Comparison of ENCODE assay signal across 2 cellular contexts in the genomic region with DNA sequence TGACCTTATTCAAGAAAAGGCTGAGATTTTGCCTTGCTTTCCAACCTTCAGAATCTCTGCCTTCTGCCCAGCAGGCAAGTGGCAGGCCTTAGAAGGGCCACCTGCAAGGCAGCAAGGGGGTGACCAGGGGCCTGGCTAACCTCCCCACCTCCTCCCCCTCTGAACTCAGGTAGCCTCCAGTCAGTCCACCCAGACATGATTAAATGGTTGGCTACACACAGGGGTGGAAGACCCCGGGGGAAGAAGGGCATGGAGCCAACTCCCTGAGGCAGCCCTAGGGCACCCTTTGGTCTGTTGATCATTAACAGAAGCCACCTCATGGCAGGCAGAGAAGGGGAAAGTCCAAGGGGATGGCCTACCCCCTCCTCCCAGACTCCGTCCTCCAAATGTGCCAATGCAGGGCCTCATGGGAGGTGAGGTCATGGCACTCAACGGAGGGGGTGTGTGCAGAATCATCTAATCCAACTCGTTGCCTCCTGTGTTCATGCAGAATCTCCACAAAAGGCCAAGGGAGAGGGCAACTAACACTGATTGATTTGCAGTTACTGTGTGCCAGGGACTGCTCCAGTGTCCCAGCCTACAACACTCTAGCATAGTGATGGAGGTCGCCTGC.
A peak's percentile ranks its signal among the peaks of the same experiment; 100 is the strongest.
TF ChIP-seq lines count a peak whose summit lies in the region.

No MANE protein-coding gene starts in this region.

TF ChIP-seq in A549, 52 proteins besides CTCF, POLR2A, EP300 and RAD21 (continued from another document):
- TF ChIP-seq HOXB5 (CRISPR knock-in tag; IDR thresholded peaks at IDR 0.05) = peak; percentile 61; the same call in 1 of the 2 replicates
- TF ChIP-seq FOSL2 (IDR thresholded peaks at IDR 0.05) = peak; percentile 50
- TF ChIP-seq FOSL2 (CRISPR knock-in tag; IDR thresholded peaks at IDR 0.05) = peak; percentile 41
- peak; percentile 77 for TF ChIP-seq MAFK (IDR thresholded peaks at IDR 0.05; ENCODE audit: partially characterized antibody)
- no peak for TF ChIP-seq CBX8 (IDR thresholded peaks at IDR 0.05)
- TF ChIP-seq ESRRA (IDR thresholded peaks at IDR 0.05; ENCODE audit: borderline replicate concordance, low read length) = 0 out of 2 replicates have a peak, but pooled peaks have one; percentile 63
- TF ChIP-seq MYC (IDR thresholded peaks at IDR 0.05; ENCODE audit: borderline replicate concordance, low read length) = peak; percentile 89
- TF ChIP-seq, protein P1, sequence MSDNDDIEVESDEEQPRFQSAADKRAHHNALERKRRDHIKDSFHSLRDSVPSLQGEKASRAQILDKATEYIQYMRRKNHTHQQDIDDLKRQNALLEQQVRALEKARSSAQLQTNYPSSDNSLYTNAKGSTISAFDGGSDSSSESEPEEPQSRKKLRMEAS (IDR thresholded peaks at IDR 0.05) = peak; percentile 94
- peak; percentile 93 for TF ChIP-seq GATA3 (IDR thresholded peaks at IDR 0.05; ENCODE audit: borderline replicate concordance)
- TF ChIP-seq, protein P2, sequence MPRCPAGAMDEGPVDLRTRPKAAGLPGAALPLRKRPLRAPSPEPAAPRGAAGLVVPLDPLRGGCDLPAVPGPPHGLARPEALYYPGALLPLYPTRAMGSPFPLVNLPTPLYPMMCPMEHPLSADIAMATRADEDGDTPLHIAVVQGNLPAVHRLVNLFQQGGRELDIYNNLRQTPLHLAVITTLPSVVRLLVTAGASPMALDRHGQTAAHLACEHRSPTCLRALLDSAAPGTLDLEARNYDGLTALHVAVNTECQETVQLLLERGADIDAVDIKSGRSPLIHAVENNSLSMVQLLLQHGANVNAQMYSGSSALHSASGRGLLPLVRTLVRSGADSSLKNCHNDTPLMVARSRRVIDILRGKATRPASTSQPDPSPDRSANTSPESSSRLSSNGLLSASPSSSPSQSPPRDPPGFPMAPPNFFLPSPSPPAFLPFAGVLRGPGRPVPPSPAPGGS (IDR thresholded peaks at IDR 0.05) = peak; percentile 86; the same call in 2 of the 3 replicates
- TF ChIP-seq, protein P3, sequence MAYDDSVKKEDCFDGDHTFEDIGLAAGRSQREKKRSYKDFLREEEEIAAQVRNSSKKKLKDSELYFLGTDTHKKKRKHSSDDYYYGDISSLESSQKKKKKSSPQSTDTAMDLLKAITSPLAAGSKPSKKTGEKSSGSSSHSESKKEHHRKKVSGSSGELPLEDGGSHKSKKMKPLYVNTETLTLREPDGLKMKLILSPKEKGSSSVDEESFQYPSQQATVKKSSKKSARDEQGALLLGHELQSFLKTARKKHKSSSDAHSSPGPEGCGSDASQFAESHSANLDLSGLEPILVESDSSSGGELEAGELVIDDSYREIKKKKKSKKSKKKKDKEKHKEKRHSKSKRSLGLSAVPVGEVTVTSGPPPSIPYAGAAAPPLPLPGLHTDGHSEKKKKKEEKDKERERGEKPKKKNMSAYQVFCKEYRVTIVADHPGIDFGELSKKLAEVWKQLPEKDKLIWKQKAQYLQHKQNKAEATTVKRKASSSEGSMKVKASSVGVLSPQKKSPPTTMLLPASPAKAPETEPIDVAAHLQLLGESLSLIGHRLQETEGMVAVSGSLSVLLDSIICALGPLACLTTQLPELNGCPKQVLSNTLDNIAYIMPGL (CRISPR knock-in tag; IDR thresholded peaks at IDR 0.05; ENCODE audit: borderline replicate concordance) = no peak
- TF ChIP-seq, protein P4, sequence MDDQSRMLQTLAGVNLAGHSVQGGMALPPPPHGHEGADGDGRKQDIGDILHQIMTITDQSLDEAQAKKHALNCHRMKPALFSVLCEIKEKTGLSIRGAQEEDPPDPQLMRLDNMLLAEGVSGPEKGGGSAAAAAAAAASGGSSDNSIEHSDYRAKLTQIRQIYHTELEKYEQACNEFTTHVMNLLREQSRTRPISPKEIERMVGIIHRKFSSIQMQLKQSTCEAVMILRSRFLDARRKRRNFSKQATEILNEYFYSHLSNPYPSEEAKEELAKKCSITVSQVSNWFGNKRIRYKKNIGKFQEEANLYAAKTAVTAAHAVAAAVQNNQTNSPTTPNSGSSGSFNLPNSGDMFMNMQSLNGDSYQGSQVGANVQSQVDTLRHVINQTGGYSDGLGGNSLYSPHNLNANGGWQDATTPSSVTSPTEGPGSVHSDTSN (IDR thresholded peaks at IDR 0.05) = peak; percentile 79
- TF ChIP-seq SMC3 (IDR thresholded peaks at IDR 0.05) = peak; percentile 61

TF ChIP-seq in HCT116, 20 proteins besides CTCF, POLR2A, EP300 and RAD21 (continued from another document):
- TF ChIP-seq, protein P5, sequence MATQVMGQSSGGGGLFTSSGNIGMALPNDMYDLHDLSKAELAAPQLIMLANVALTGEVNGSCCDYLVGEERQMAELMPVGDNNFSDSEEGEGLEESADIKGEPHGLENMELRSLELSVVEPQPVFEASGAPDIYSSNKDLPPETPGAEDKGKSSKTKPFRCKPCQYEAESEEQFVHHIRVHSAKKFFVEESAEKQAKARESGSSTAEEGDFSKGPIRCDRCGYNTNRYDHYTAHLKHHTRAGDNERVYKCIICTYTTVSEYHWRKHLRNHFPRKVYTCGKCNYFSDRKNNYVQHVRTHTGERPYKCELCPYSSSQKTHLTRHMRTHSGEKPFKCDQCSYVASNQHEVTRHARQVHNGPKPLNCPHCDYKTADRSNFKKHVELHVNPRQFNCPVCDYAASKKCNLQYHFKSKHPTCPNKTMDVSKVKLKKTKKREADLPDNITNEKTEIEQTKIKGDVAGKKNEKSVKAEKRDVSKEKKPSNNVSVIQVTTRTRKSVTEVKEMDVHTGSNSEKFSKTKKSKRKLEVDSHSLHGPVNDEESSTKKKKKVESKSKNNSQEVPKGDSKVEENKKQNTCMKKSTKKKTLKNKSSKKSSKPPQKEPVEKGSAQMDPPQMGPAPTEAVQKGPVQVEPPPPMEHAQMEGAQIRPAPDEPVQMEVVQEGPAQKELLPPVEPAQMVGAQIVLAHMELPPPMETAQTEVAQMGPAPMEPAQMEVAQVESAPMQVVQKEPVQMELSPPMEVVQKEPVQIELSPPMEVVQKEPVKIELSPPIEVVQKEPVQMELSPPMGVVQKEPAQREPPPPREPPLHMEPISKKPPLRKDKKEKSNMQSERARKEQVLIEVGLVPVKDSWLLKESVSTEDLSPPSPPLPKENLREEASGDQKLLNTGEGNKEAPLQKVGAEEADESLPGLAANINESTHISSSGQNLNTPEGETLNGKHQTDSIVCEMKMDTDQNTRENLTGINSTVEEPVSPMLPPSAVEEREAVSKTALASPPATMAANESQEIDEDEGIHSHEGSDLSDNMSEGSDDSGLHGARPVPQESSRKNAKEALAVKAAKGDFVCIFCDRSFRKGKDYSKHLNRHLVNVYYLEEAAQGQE (IDR thresholded peaks at IDR 0.05; ENCODE audit: low read depth) = no peak
- no peak for TF ChIP-seq JUND (IDR thresholded peaks at IDR 0.05)
- TF ChIP-seq ZNF274 (IDR thresholded peaks at IDR 0.05; ENCODE audit: low read depth, low read length) = no peak
- no peak for TF ChIP-seq CBX3 (IDR thresholded peaks at IDR 0.05; ENCODE audit: low read depth)
- TF ChIP-seq, protein P1 (IDR thresholded peaks at IDR 0.05) = no peak
- TF ChIP-seq, protein P6, sequence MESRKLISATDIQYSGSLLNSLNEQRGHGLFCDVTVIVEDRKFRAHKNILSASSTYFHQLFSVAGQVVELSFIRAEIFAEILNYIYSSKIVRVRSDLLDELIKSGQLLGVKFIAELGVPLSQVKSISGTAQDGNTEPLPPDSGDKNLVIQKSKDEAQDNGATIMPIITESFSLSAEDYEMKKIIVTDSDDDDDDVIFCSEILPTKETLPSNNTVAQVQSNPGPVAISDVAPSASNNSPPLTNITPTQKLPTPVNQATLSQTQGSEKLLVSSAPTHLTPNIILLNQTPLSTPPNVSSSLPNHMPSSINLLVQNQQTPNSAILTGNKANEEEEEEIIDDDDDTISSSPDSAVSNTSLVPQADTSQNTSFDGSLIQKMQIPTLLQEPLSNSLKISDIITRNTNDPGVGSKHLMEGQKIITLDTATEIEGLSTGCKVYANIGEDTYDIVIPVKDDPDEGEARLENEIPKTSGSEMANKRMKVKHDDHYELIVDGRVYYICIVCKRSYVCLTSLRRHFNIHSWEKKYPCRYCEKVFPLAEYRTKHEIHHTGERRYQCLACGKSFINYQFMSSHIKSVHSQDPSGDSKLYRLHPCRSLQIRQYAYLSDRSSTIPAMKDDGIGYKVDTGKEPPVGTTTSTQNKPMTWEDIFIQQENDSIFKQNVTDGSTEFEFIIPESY (IDR thresholded peaks at IDR 0.05; ENCODE audit: extremely low read depth, insufficient replicate concordance, low read length) = no peak
- no peak for TF ChIP-seq ZFX (IDR thresholded peaks at IDR 0.05)
- no peak for TF ChIP-seq CEBPB (IDR thresholded peaks at IDR 0.05; ENCODE audit: low read depth)
- TF ChIP-seq SP1 (IDR thresholded peaks at IDR 0.05; ENCODE audit: low read depth) = no peak
- TF ChIP-seq EZH2 (IDR thresholded peaks at IDR 0.05) = no peak
- no peak for TF ChIP-seq EZH2phosphoT487 (IDR thresholded peaks at IDR 0.05; ENCODE audit: borderline replicate concordance)
- no peak for TF ChIP-seq ELF1 (IDR thresholded peaks at IDR 0.05; ENCODE audit: borderline replicate concordance, low read depth)
- no peak for TF ChIP-seq TCF7L2 (IDR thresholded peaks at IDR 0.05; ENCODE audit: borderline replicate concordance, extremely low read depth, insufficient read depth, insufficient read length)
